Comparison of ENCODE assay signal across 10 cellular contexts in genomic region chr6:31952890-31953289, GRCh38. TPM values are rescaled to one million over a fixed set of nuclear protein-coding genes. Genes with fewer than 3 reads are reported as not detected.
A peak's percentile ranks its signal among the peaks of the same experiment; 100 is the strongest.
DNase-seq lines count a peak whose midpoint lies in the region; ATAC-seq and TF ChIP-seq lines count a peak whose summit lies in the region.
"Had no signal": no experiment of that assay in that cellular context is flagged by ENCODE, and none has a peak within 500 bp of the region (broad histone marks: within the 10 kb centered on the region; RNA-seq: fewer than 3 reads in every experiment).

No MANE protein-coding gene starts in this region.

- DNase-seq in CD14-positive monocyte (ENCODE audit: low spot score) (no peak), RWPE1 (ENCODE audit: low spot score) (no peak), naive B cell (no peak), D341Med (ENCODE audit: low spot score) (no peak)
- no peak for DNase-seq in stimulated activated CD4-positive, alpha-beta T cell treated with anti-CD3 and anti-CD28 coated beads, Interleukin-12 subunit alpha, Interleukin-12 subunit beta, amount 100 ng/mL, for 4 hours
- DNase-seq: effector memory CD4-positive, alpha-beta T cell; NCI-H1694 treated with DMSO at 0.1 percent for 48 hours; NCI-H510A had no signal

- H3K27ac Mint-ChIP-seq in CD14-positive monocyte (peak overlapping the region in 6 of 7 donors; percentile 5 to 84 (median 46)), naive B cell (peak overlapping the region in 4 of 6 donors; percentile 19 to 81 (median 28))

- no peak overlapping the region for H3K4me3 Mint-ChIP-seq in CD14-positive monocyte
- H3K4me3 Mint-ChIP-seq in naive B cell: peak overlapping the region in 1 of 8 donors; percentile 27

- POLR2A ChIA-PET in RWPE1 (lab: Yijun Ruan, JAX; ENCODE audit: low non-redundant PET): interaction anchor here (0.6 kb wide), 1 partner anchor 30 kb away, joined by 3 read pairs; no protein-coding TSS in a partner anchor

- H3K9me3 Mint-ChIP-seq in CD14-positive monocyte (peaks cover 0 to 1% (median 0%) of the 10 kb centered on the region in 7 donors), naive B cell (no peaks in the 10 kb centered on the region)

- intact Hi-C loops in CD14-positive monocyte (cut with micrococcal nuclease): loop anchor here in 1 of 2 donors (5.0 to 10.0 kb wide), 3 partner anchors 56 to 408 kb away; partner anchors contain the start of genes ATP6V1G2, DDX39B, EHMT2 and NFKBIL1

- H3K27ac ChIP-seq in RWPE1: peak overlapping the region; percentile 50
- H3K27ac ChIP-seq: SJCRH30 had no signal

- H3K36me3 Mint-ChIP-seq in CD14-positive monocyte (peaks cover 55 to 56% of the 10 kb centered on the region in 2 donors), naive B cell (peaks cover 12 to 25% of the 10 kb centered on the region in 2 donors)

- ATAC-seq in naive B cell (ENCODE audit: low read depth in 2 of 2) (no peak), GM18505 (IDR thresholded peaks at IDR 0.05; ENCODE audit: unreplicated experiment) (no peak)

- CTCF ChIA-PET in RWPE1 (lab: Yijun Ruan, JAX): interaction anchor here (0.5 to 1.8 kb wide), 7 partner anchors 18 to 861 kb away, joined by 3 to 6 read pairs (median 4); no protein-coding TSS in a partner anchor

- TF ChIP-seq POLR2A in GM18505 (IDR thresholded peaks at IDR 0.05; ENCODE audit: borderline replicate concordance, extremely low read depth, insufficient read depth, insufficient read length): no peak

- no peak for TF ChIP-seq CTCF in CD14-positive monocyte (IDR thresholded peaks at IDR 0.05)
- TF ChIP-seq CTCF in RWPE1 (conservative IDR thresholded peaks at IDR 0.05; ENCODE audit: low read depth): no peak

- H3K27me3 Mint-ChIP-seq in CD14-positive monocyte (ENCODE audit: low read depth in 3 of 3) (peaks cover 0 to 13% (median 1%) of the 10 kb centered on the region in 3 donors), naive B cell (no peaks in the 10 kb centered on the region)

- peaks cover 16% of the 10 kb centered on the region for H3K4me1 Mint-ChIP-seq in CD14-positive monocyte
- peaks cover 11 to 21% (median 12%) of the 10 kb centered on the region in 3 donors for H3K4me1 Mint-ChIP-seq in naive B cell

RNA-seq across cellular contexts. Expression of gene NELFE, which starts 5.9 kb away (rescaled TPM):
- polyA plus RNA-seq in CD14-positive monocyte (10 to 100 TPM; 61.4 to 74.4 TPM), naive B cell (ENCODE audit: low read depth in 6 of 6) (100 to 1,000 TPM in 1 of 6 donors, 10 to 100 TPM in 5; 59.1 to 104 (median 65.3) TPM)

RNA-seq across cellular contexts. Expression of gene SKIC2, which starts 6.1 kb away (rescaled TPM):
- 10 to 100 TPM; 13.2 TPM for polyA plus RNA-seq in CD14-positive monocyte
- polyA plus RNA-seq in naive B cell (ENCODE audit: low read depth in 6 of 6): 10 to 100 TPM; 10.7 to 21.0 (median 18.1) TPM

RNA-seq across cellular contexts. Expression of gene CFB, which starts 7.0 kb away (rescaled TPM):
- under 1 TPM in 1 of 2 donors, not detected in 1; 0.37 TPM for polyA plus RNA-seq in CD14-positive monocyte
- polyA plus RNA-seq in naive B cell (ENCODE audit: low read depth in 6 of 6): 1 to 10 TPM in 3 of 6 donors, under 1 TPM in 1, not detected in 2; 0.68 to 1.6 (median 1.1) TPM

RNA-seq across cellular contexts. Expression of gene DXO, which starts 19.0 kb away (rescaled TPM):
- polyA plus RNA-seq in CD14-positive monocyte (10 to 100 TPM in 1 of 2 donors, 1 to 10 TPM in 1; 5.5 to 10.4 TPM), naive B cell (ENCODE audit: low read depth in 6 of 6) (10 to 100 TPM; 15.5 to 24.0 (median 20.5) TPM)

RNA-seq across cellular contexts. Expression of gene C2, which starts 25.4 kb away (rescaled TPM):
- 1 to 10 TPM; 5.4 to 6.5 TPM for polyA plus RNA-seq in CD14-positive monocyte
- polyA plus RNA-seq in naive B cell (ENCODE audit: low read depth in 6 of 6): under 1 TPM in 1 of 6 donors, not detected in 5; 0.31 TPM
